14 cellular contexts compared by ENCODE assay signal in genomic region chr7:36204044-36204663, GRCh38.
"Had no signal": no experiment of that assay in that cellular context is flagged by ENCODE, and none has a peak within 500 bp of the region (broad histone marks: within the 10 kb centered on the region; RNA-seq: fewer than 3 reads in every experiment).

No MANE protein-coding gene starts in this region.

- H3K36me3 ChIP-seq: ascending aorta, left lung, pancreas, spleen had no signal

- ATAC-seq: foreskin keratinocyte, left lung, pancreas had no signal

- FAIRE-seq: bronchial epithelial cell, kidney, pancreas had no signal

- H3K27ac ChIP-seq: foreskin keratinocyte, left lung, pancreas, VCaP had no signal

- H3K27me3 ChIP-seq: ascending aorta, foreskin keratinocyte, left lung, pancreas, spleen had no signal

- H3K4me1 ChIP-seq: foreskin keratinocyte had no signal

- H3K9me3 ChIP-seq: ascending aorta, left lung, pancreas, spleen had no signal

- DNase-seq: activated CD4-positive, alpha-beta T cell treated with anti-CD3 and anti-CD28 coated beads, Interleukin-2, amount 50 U/mL, for 4 hours; activated gamma-delta T cell; effector CD8-positive, alpha-beta T cell; foreskin keratinocyte; kidney; left lung; midbrain; pancreas; spleen; stimulated activated naive CD4-positive, alpha-beta T cell; T-helper 2 cell had no signal

- H3K4me3 ChIP-seq: ascending aorta, left lung, pancreas, spleen had no signal
